1 cellular context compared by ENCODE assay signal in genomic region chrX:151988706-151989299, GRCh38.
TF ChIP-seq lines count a peak whose summit lies in the region.

No MANE protein-coding gene starts in this region.

TF ChIP-seq in K562, 482 proteins besides CTCF, POLR2A, EP300 and RAD21 (continued from another document and continues in another):
- TF ChIP-seq ZNF707 (CRISPR knock-in tag; conservative IDR thresholded peaks at IDR 0.05) (no peak), ZFX (CRISPR knock-in tag; IDR thresholded peaks at IDR 0.05) (no peak), HDAC3 (IDR thresholded peaks at IDR 0.05; ENCODE audit: borderline replicate concordance, partially characterized antibody) (no peak), TAL1 (IDR thresholded peaks at IDR 0.05) (0 out of 2 replicates have a peak, but pooled peaks have one; percentile 14), STAG1 (CRISPR knock-in tag; IDR thresholded peaks at IDR 0.05; ENCODE audit: borderline replicate concordance) (no peak), KDM4B (IDR thresholded peaks at IDR 0.05; ENCODE audit: borderline replicate concordance in 2 of 2, low read depth in 1 of 2) (no peak), GMEB1 (CRISPR knock-in tag; IDR thresholded peaks at IDR 0.05) (no peak), BACH1 (tag; IDR thresholded peaks at IDR 0.05) (0 out of 2 replicates have a peak, but pooled peaks have one; percentile 19), EGR1 (conservative IDR thresholded peaks at IDR 0.05) (no peak), TGIF2 (CRISPR knock-in tag; IDR thresholded peaks at IDR 0.05) (no peak), CBFB (CRISPR knock-in tag; IDR thresholded peaks at IDR 0.05) (no peak), ATF1 (CRISPR knock-in tag; IDR thresholded peaks at IDR 0.05) (no peak), ATF1 (tag; IDR thresholded peaks at IDR 0.05) (peak; percentile 30; the same call in 1 of the 2 replicates), JUND (IDR thresholded peaks at IDR 0.05; ENCODE audit: borderline replicate concordance, low read depth, low read length) (peak; percentile 34; the same call in 1 of the 2 replicates), JUND (tag; IDR thresholded peaks at IDR 0.05; ENCODE audit: borderline replicate concordance, low read depth, low read length) (no peak; the same call in 2 of the 3 replicates), DPF2 (IDR thresholded peaks at IDR 0.05) (peak; percentile 14; the same call in 1 of the 2 replicates), SFPQ (IDR thresholded peaks at IDR 0.05; ENCODE audit: low read depth, low read length) (no peak), MCM2 (IDR thresholded peaks at IDR 0.05; ENCODE audit: low read depth) (no peak), ZBTB33 (CRISPR knock-in tag; IDR thresholded peaks at IDR 0.05) (no peak), TFAM (CRISPR knock-in tag; conservative IDR thresholded peaks at IDR 0.05) (no peak), BRD9 (IDR thresholded peaks at IDR 0.05; ENCODE audit: low read depth, partially characterized antibody) (no peak), TAF9B (IDR thresholded peaks at IDR 0.05; ENCODE audit: partially characterized antibody) (no peak), CHD2 (IDR thresholded peaks at IDR 0.05; ENCODE audit: low read depth, low read length) (no peak), ZNF79 (CRISPR knock-in tag; IDR thresholded peaks at IDR 0.05; ENCODE audit: low read depth) (no peak), ZNF398 (CRISPR knock-in tag; IDR thresholded peaks at IDR 0.05) (no peak), CEBPG (CRISPR knock-in tag; IDR thresholded peaks at IDR 0.05) (no peak), CEBPG (tag; conservative IDR thresholded peaks at IDR 0.05 in 1 of 2, IDR thresholded peaks at IDR 0.05 in 1 of 2) (no peak), XRCC4 (IDR thresholded peaks at IDR 0.05; ENCODE audit: extremely low read depth, insufficient read depth, insufficient read length) (no peak), CXXC5 (CRISPR knock-in tag; IDR thresholded peaks at IDR 0.05) (peak; percentile 66; the same call in 1 of the 2 replicates), NEUROD1 (IDR thresholded peaks at IDR 0.05; ENCODE audit: borderline replicate concordance, low read depth, low read length, partially characterized antibody) (no peak), ZNF699 (CRISPR knock-in tag; IDR thresholded peaks at IDR 0.05; ENCODE audit: insufficient replicate concordance) (no peak), ATF7 (IDR thresholded peaks at IDR 0.05) (peak; percentile 57), ARID1B (IDR thresholded peaks at IDR 0.05) (peak; percentile 63), RBFOX2 (IDR thresholded peaks at IDR 0.05; ENCODE audit: low read depth, low read length) (no peak), U2AF2 (optimal IDR thresholded peaks at IDR 0.05; ENCODE audit: low read depth, low read length) (no peak), ARNT (IDR thresholded peaks at IDR 0.05) (no peak), FOXJ2 (tag; IDR thresholded peaks at IDR 0.05) (no peak), FOXA1 (IDR thresholded peaks at IDR 0.05; ENCODE audit: borderline replicate concordance) (no peak), KAT7 (CRISPR knock-in tag; IDR thresholded peaks at IDR 0.05; ENCODE audit: borderline replicate concordance) (no peak; the same call in 1 of the 2 replicates), ZNF134 (CRISPR knock-in tag; conservative IDR thresholded peaks at IDR 0.05) (no peak), USF1 (CRISPR knock-in tag; IDR thresholded peaks at IDR 0.05) (no peak), LEF1 (IDR thresholded peaks at IDR 0.05) (peak; percentile 30; the same call in 1 of the 2 replicates), HNRNPUL1 (IDR thresholded peaks at IDR 0.05; ENCODE audit: low read length) (no peak), ZNF445 (CRISPR knock-in tag; IDR thresholded peaks at IDR 0.05; ENCODE audit: low read depth) (no peak), ZNF717 (CRISPR knock-in tag; IDR thresholded peaks at IDR 0.05) (no peak), CBFA2T3 (IDR thresholded peaks at IDR 0.05) (peak; percentile 45; the same call in 1 of the 2 replicates), GTF2F1 (IDR thresholded peaks at IDR 0.05; ENCODE audit: low read depth, low read length) (no peak), NFRKB (IDR thresholded peaks at IDR 0.05; ENCODE audit: low read depth) (no peak), TCF3 (CRISPR knock-in tag; IDR thresholded peaks at IDR 0.05) (peak; percentile 35; the same call in 1 of the 2 replicates), ZNF217 (CRISPR knock-in tag; IDR thresholded peaks at IDR 0.05) (no peak), ZNF766 (CRISPR knock-in tag; conservative IDR thresholded peaks at IDR 0.05) (0 out of 2 replicates have a peak, but pooled peaks have one; percentile 11), AFF4 (CRISPR knock-in tag; IDR thresholded peaks at IDR 0.05) (0 out of 2 replicates have a peak, but pooled peaks have one; percentile 31), CTBP1 (IDR thresholded peaks at IDR 0.05; ENCODE audit: borderline replicate concordance) (peak; percentile 42; the same call in 1 of the 2 replicates), PML (IDR thresholded peaks at IDR 0.05; ENCODE audit: low read length) (no peak), FOXO4 (CRISPR knock-in tag; IDR thresholded peaks at IDR 0.05) (no peak), SREBF2 (CRISPR knock-in tag; IDR thresholded peaks at IDR 0.05) (no peak), SOX6 (IDR thresholded peaks at IDR 0.05) (peak; percentile 50; the same call in 1 of the 2 replicates), E2F1 (CRISPR knock-in tag; IDR thresholded peaks at IDR 0.05) (no peak)
